In genomic region chr18:69400253-69400975, GRCh38 we compare ENCODE assay signal across 7 cellular contexts. TPM values are rescaled to one million over a fixed set of nuclear protein-coding genes. Genes with fewer than 3 reads are reported as not detected.
DNase-seq lines count a peak whose midpoint lies in the region; TF ChIP-seq lines count a peak whose summit lies in the region.

Gene DOK6, plus strand, starts transcription at chr18:69400888.

- no peaks in the 10 kb centered on the region for H3K9me3 ChIP-seq in GM23248 (ENCODE audit: low read depth)
- H3K9me3 ChIP-seq in right atrium auricular region: peaks cover 0 to 4% of the 10 kb centered on the region in 2 donors

- H3K36me3 ChIP-seq in GM23248 (ENCODE audit: low read depth) (no peaks in the 10 kb centered on the region), right atrium auricular region (no peaks in the 10 kb centered on the region)

- peak within 1 kb of the TSS; percentile 96 for H2AFZ ChIP-seq in GM23248

- H3F3A ChIP-seq in GM23248 (ENCODE audit: insufficient read depth): 0 out of 2 replicates have a peak, but pooled peaks cover 4% of the 10 kb centered on the region

- H3K4me3 ChIP-seq in GM23248: peak within 1 kb of the TSS; percentile 91
- H3K4me3 ChIP-seq in right atrium auricular region: peak within 1 kb of the TSS; percentile 67

- H3K27ac Mint-ChIP-seq in progenitor cell of endocrine pancreas: peak within 1 kb of the TSS; percentile 89

- no peaks in the 10 kb centered on the region for H3K9me2 ChIP-seq in GM23248 (ENCODE audit: insufficient read depth)

- H3K4me1 Mint-ChIP-seq in progenitor cell of endocrine pancreas (ENCODE audit: low read depth): peaks cover 10% of the 10 kb centered on the region

- H3K36me3 Mint-ChIP-seq in progenitor cell of endocrine pancreas (ENCODE audit: insufficient read depth): no peaks in the 10 kb centered on the region

- DNase-seq in GM23248: peak; percentile 79
- peak; percentile 70 for DNase-seq in NCI-H2227 (lab: John Stamatoyannopoulos, UW; ENCODE audit: unreplicated experiment)
- peak; percentile 87 for DNase-seq in astrocyte of the hippocampus (ENCODE audit: low read depth, low spot score)
- peak; percentile 74 for DNase-seq in right atrium auricular region (ENCODE audit: low spot score)
- peak; percentile 46 for DNase-seq in progenitor cell of endocrine pancreas (ENCODE audit: low spot score, unreplicated experiment)
- no peak for DNase-seq in RWPE1 (ENCODE audit: low spot score)
- DNase-seq in activated CD4-positive, CD25-positive, alpha-beta regulatory T cell treated with anti-CD3 and anti-CD28 coated beads, Interleukin-2, amount 50 U/mL, for 72 hours: no peak

- H3K27me3 ChIP-seq in GM23248 (replicated peaks; ENCODE audit: insufficient read depth): no peaks in the 10 kb centered on the region; the same call in 1 of the 2 replicates
- H3K27me3 ChIP-seq in right atrium auricular region: no peaks in the 10 kb centered on the region

- CTCF ChIA-PET in RWPE1 (lab: Yijun Ruan, JAX): interaction anchor here (0.5 kb wide), 1 partner anchor 127 kb away, joined by 3 read pairs; no protein-coding TSS in a partner anchor

- TF ChIP-seq CTCF in right atrium auricular region (IDR thresholded peaks at IDR 0.05): no peak
- TF ChIP-seq CTCF in progenitor cell of endocrine pancreas (IDR thresholded peaks at IDR 0.05; ENCODE audit: unreplicated experiment): no peak
- TF ChIP-seq CTCF in RWPE1 (conservative IDR thresholded peaks at IDR 0.05; ENCODE audit: low read depth): no peak

- peak within 1 kb of the TSS; percentile 63 for H3K9ac ChIP-seq in GM23248

- no peaks in the 10 kb centered on the region for H4K20me1 ChIP-seq in GM23248 (ENCODE audit: insufficient read depth)

- H3K27ac ChIP-seq in GM23248 (no peak within 1 kb of the TSS; the same call in 1 of the 2 replicates), right atrium auricular region (peak within 1 kb of the TSS; percentile 84 to 89), RWPE1 (no peak within 1 kb of the TSS)

- 1 to 3% methylated on average over 47 to 55 of the region's 79 CpGs for WGBS in GM23248 (ENCODE audit: low coverage in 1 of 2, low lambda C conversion rate in 2 of 2, missing lambda C conversion rate in 2 of 2), 2 experiments

- H3K27me3 Mint-ChIP-seq in progenitor cell of endocrine pancreas: peaks cover 23% of the 10 kb centered on the region

- in situ Hi-C loops in GM23248 (cut with MboI): no loop called here

- POLR2A ChIA-PET in RWPE1 (lab: Yijun Ruan, JAX; ENCODE audit: low non-redundant PET): no interaction called here

- H3K79me2 ChIP-seq in GM23248 (ENCODE audit: insufficient read depth): no peaks in the 10 kb centered on the region

- H3K4me1 ChIP-seq in GM23248 (ENCODE audit: insufficient read depth) (0 out of 2 replicates have a peak, but pooled peaks cover 3% of the 10 kb centered on the region), right atrium auricular region (peaks cover 0 to 6% of the 10 kb centered on the region in 2 donors)

- H3K9me3 Mint-ChIP-seq in progenitor cell of endocrine pancreas (ENCODE audit: low read depth): no peaks in the 10 kb centered on the region

- H3K4me2 ChIP-seq in GM23248 (ENCODE audit: unreplicated experiment): peak within 1 kb of the TSS; percentile 84

- peak within 1 kb of the TSS; percentile 84 for H3K4me3 Mint-ChIP-seq in progenitor cell of endocrine pancreas (ENCODE audit: low read depth)

RNA-seq across cellular contexts. Expression of gene DOK6, which starts in this region (rescaled TPM):
- 0.76 and 5.2 TPM in 2 replicates for total RNA-seq in GM23248 (2014; rRNA removed; shearing (Covaris generic))
- polyA plus RNA-seq in GM23248 (2016; fragmentation: Nextera tagmentation; extraction: Ambion mirVana): 1.1 and 1.5 TPM in 2 replicates
- total RNA-seq in right atrium auricular region (1 to 10 TPM; 2.0 to 5.7 TPM), progenitor cell of endocrine pancreas (7.0 and 7.2 TPM in 2 replicates)

Comparison
In these comparisons a context has a peak if more than half of its experiments do, and no peak if none do; other contexts are left out.
1. DNase-seq: peak in GM23248 (single experiment), NCI-H2227 (single experiment), astrocyte of the hippocampus (single experiment), right atrium auricular region (single experiment) and progenitor cell of endocrine pancreas (single experiment); none in RWPE1 (single experiment) and activated CD4-positive, CD25-positive, alpha-beta regulatory T cell treated with anti-CD3 and anti-CD28 coated beads, Interleukin-2, amount 50 U/mL, for 72 hours (single experiment).
2. H3K27ac ChIP-seq: peak in right atrium auricular region (2 of 2); none in GM23248 (single experiment) and RWPE1 (single experiment).